ENCODE assay signal across 1 cellular context in the genomic region with DNA sequence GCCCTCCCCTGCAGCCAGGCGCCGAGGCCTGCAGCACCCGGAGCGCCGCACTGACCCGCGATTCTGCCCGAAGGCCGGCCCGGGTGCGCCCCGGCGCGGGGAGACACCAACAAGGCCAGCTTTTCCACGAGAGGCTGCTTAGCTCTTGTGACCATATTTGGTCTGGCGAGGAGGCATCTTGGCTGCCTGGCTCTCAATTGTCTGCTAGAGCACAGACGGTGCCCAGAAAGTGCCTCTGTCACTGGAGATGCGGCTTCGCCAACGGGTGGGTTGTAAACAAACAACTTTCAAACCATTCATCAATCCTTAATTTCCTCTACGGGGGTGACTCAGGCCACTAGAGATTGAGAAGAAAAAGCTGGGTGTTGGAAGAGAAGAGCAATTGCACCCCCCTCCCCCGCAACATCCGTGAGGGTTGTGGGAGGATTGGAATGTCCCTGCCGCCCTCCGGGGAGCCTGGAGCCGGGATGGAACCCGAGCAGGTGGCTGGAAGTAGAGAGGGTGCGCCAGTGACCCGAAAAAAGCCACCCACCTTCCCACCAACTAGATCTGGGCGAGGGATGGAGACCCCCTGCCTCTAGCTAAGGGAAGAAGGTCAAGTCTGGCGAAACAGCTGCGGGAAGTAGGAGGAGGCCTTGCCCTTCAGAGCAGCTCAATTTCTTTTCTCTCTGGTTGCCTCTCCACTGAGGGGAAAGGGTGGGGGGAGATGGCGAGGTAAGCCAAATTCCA.
A peak's percentile ranks its signal among the peaks of the same experiment; 100 is the strongest.
TF ChIP-seq lines count a peak whose summit lies in the region.

No MANE protein-coding gene starts in this region.

TF ChIP-seq in HepG2, 621 proteins besides CTCF, POLR2A, EP300 and RAD21 (continued from another document and continues in another):
- no peak for TF ChIP-seq LRRFIP1 (CRISPR knock-in tag; conservative IDR thresholded peaks at IDR 0.05)
- 0 out of 2 replicates have a peak, but pooled peaks have one; percentile 57 for TF ChIP-seq ZNF224 (CRISPR knock-in tag; IDR thresholded peaks at IDR 0.05)
- peak; percentile 41; the same call in 1 of the 2 replicates for TF ChIP-seq SAFB2 (CRISPR knock-in tag; IDR thresholded peaks at IDR 0.05; ENCODE audit: borderline replicate concordance, low read depth)
- TF ChIP-seq NFE2 (CRISPR knock-in tag; IDR thresholded peaks at IDR 0.05) = no peak
- TF ChIP-seq ATF7-NPFF (CRISPR knock-in tag; IDR thresholded peaks at IDR 0.05; ENCODE audit: low read depth) = peak; percentile 22; the same call in 1 of the 2 replicates
- 0 out of 2 replicates have a peak, but pooled peaks have one; percentile 13 for TF ChIP-seq MXD4 (CRISPR knock-in tag; IDR thresholded peaks at IDR 0.05)
- TF ChIP-seq ZFX (CRISPR knock-in tag; IDR thresholded peaks at IDR 0.05; ENCODE audit: low read depth) = peak; percentile 87
- TF ChIP-seq ZNF572 (CRISPR knock-in tag; IDR thresholded peaks at IDR 0.05) = no peak
- TF ChIP-seq ZBED4 (CRISPR knock-in tag; IDR thresholded peaks at IDR 0.05; ENCODE audit: borderline replicate concordance) = 0 out of 2 replicates have a peak, but pooled peaks have one; percentile 19
- no peak for TF ChIP-seq ZNF367 (CRISPR knock-in tag; IDR thresholded peaks at IDR 0.05; ENCODE audit: borderline replicate concordance)
- no peak for TF ChIP-seq CBX1 (IDR thresholded peaks at IDR 0.05; ENCODE audit: low read depth)
- TF ChIP-seq, protein P1, sequence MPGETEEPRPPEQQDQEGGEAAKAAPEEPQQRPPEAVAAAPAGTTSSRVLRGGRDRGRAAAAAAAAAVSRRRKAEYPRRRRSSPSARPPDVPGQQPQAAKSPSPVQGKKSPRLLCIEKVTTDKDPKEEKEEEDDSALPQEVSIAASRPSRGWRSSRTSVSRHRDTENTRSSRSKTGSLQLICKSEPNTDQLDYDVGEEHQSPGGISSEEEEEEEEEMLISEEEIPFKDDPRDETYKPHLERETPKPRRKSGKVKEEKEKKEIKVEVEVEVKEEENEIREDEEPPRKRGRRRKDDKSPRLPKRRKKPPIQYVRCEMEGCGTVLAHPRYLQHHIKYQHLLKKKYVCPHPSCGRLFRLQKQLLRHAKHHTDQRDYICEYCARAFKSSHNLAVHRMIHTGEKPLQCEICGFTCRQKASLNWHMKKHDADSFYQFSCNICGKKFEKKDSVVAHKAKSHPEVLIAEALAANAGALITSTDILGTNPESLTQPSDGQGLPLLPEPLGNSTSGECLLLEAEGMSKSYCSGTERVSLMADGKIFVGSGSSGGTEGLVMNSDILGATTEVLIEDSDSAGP (CRISPR knock-in tag; IDR thresholded peaks at IDR 0.05; ENCODE audit: borderline replicate concordance) = peak; percentile 8; the same call in 1 of the 2 replicates
- no peak for TF ChIP-seq RFX5 (IDR thresholded peaks at IDR 0.05; ENCODE audit: low read depth, low read length)
- TF ChIP-seq HIVEP1 (CRISPR knock-in tag; IDR thresholded peaks at IDR 0.05) = no peak; the same call in 1 of the 2 replicates
- no peak for TF ChIP-seq JDP2 (CRISPR knock-in tag; IDR thresholded peaks at IDR 0.05; ENCODE audit: borderline replicate concordance)
- no peak for TF ChIP-seq ZNF883 (CRISPR knock-in tag; IDR thresholded peaks at IDR 0.05; ENCODE audit: not compliant biosample characterization)
- TF ChIP-seq PPARG (CRISPR knock-in tag; conservative IDR thresholded peaks at IDR 0.05) = peak; percentile 37; the same call in 1 of the 2 replicates
- TF ChIP-seq, protein P2, sequence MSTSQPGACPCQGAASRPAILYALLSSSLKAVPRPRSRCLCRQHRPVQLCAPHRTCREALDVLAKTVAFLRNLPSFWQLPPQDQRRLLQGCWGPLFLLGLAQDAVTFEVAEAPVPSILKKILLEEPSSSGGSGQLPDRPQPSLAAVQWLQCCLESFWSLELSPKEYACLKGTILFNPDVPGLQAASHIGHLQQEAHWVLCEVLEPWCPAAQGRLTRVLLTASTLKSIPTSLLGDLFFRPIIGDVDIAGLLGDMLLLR (CRISPR knock-in tag; IDR thresholded peaks at IDR 0.05) = 0 out of 2 replicates have a peak, but pooled peaks have one; percentile 69
- TF ChIP-seq ZMYM4 (CRISPR knock-in tag; IDR thresholded peaks at IDR 0.05) = no peak
- no peak for TF ChIP-seq GTF2F1 (IDR thresholded peaks at IDR 0.05; ENCODE audit: low read length)
- TF ChIP-seq ZBTB44 (CRISPR knock-in tag; IDR thresholded peaks at IDR 0.05) = no peak
- TF ChIP-seq USF2 (IDR thresholded peaks at IDR 0.05; ENCODE audit: low read depth, low read length) = no peak
- TF ChIP-seq USF2 (CRISPR knock-in tag; IDR thresholded peaks at IDR 0.05; ENCODE audit: borderline replicate concordance) = peak; percentile 81; the same call in 1 of the 2 replicates
- no peak for TF ChIP-seq LCORL (IDR thresholded peaks at IDR 0.05)
- TF ChIP-seq LCORL (CRISPR knock-in tag; IDR thresholded peaks at IDR 0.05) = no peak
- peak; percentile 9 for TF ChIP-seq TAF15 (IDR thresholded peaks at IDR 0.05; ENCODE audit: low read depth, low read length, poor library complexity, severe bottlenecking)
- peak; percentile 10; the same call in 1 of the 2 replicates for TF ChIP-seq MED1 (CRISPR knock-in tag; IDR thresholded peaks at IDR 0.05)
- no peak; the same call in 1 of the 2 replicates for TF ChIP-seq SSRP1 (CRISPR knock-in tag; IDR thresholded peaks at IDR 0.05)
- no peak for TF ChIP-seq ERF (CRISPR knock-in tag; IDR thresholded peaks at IDR 0.05)
- no peak for TF ChIP-seq FOSL1 (CRISPR knock-in tag; IDR thresholded peaks at IDR 0.05; ENCODE audit: borderline replicate concordance)
- no peak for TF ChIP-seq GRHL1 (CRISPR knock-in tag; conservative IDR thresholded peaks at IDR 0.05)
- no peak; the same call in 1 of the 2 replicates for TF ChIP-seq ZNF567 (CRISPR knock-in tag; IDR thresholded peaks at IDR 0.05; ENCODE audit: borderline replicate concordance)
- 0 out of 2 replicates have a peak, but pooled peaks have one; percentile 30 for TF ChIP-seq ZNF33A (CRISPR knock-in tag; IDR thresholded peaks at IDR 0.05; ENCODE audit: borderline replicate concordance)
- peak; percentile 50 for TF ChIP-seq PHF8 (CRISPR knock-in tag; IDR thresholded peaks at IDR 0.05)
- no peak; the same call in 1 of the 2 replicates for TF ChIP-seq ETV5 (CRISPR knock-in tag; IDR thresholded peaks at IDR 0.05; ENCODE audit: borderline replicate concordance)
- TF ChIP-seq, protein P3, sequence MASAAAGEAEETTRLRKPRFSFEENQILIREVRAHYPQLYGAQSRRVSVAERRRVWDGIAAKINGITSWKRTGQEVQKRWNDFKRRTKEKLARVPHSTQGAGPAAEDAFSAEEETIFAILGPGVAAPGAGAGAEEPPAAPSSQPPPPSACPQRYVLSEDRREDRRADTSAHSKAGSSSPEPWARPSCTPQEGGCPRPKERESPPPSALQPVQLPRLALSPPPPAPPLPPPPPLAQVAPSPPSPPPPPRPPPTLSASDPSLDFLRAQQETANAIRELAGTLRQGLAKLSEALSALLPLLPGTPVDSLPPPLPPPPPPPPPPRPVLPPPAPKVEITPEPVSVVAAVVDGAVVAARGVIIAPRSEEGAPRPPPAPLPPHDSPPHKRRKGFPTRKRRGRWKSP (CRISPR knock-in tag; IDR thresholded peaks at IDR 0.05) = 0 out of 2 replicates have a peak, but pooled peaks have one; percentile 12
- 0 out of 2 replicates have a peak, but pooled peaks have one; percentile 6 for TF ChIP-seq ZMYM2 (CRISPR knock-in tag; IDR thresholded peaks at IDR 0.05)
- TF ChIP-seq HNRNPH1 (optimal IDR thresholded peaks at IDR 0.05; ENCODE audit: low read depth, low read length) = no peak
- no peak for TF ChIP-seq SNAI1 (CRISPR knock-in tag; IDR thresholded peaks at IDR 0.05; ENCODE audit: borderline replicate concordance)
- TF ChIP-seq HMGXB4 (CRISPR knock-in tag; IDR thresholded peaks at IDR 0.05; ENCODE audit: borderline replicate concordance in 1 of 2, low read depth in 1 of 2) = peak; percentile 33 to 83; a peak in 3 of 4 replicates
- 0 out of 2 replicates have a peak, but pooled peaks have one; percentile 41 for TF ChIP-seq MYC (CRISPR knock-in tag; IDR thresholded peaks at IDR 0.05; ENCODE audit: borderline replicate concordance)
